Comparison of ENCODE assay signal across 1 cellular context in the genomic region with DNA sequence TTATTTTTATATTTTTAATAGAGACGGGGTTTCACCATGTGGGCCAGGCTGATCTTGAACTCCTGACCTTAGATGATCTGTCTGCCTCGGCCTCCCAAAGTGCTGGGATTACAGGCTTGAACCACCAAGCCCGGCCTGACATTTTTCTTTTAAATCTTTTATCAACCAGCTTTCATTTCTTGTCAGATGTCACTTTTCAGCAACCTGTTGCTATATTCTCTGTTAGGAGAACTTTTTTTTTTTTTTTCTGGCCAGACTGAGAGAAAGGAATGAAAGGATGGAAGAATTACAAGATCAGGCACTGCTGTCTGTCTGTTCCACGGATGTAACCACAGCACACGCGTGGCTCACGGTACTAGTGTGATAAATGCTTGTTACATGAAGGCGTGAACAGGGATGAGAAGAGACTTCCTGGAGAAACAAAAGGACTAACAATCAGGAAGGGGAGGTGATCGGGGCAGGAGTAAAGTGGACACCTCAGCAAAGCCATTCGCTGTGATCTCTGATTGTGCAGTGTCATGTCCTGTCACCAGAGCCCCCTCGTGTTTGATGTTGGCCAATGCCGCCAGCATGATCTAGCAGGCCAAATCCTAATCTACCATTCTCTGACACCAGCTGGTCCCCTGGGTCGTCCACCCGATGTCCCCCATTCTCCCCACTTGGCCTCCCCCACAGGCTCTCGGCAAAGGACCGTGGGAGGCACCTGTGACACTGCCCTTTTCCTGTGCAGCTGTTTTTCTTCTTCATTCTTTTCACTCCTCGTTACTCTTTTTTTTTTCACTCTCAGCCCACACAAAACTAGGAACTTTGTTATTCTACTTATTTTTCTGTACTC.
A peak's percentile ranks its signal among the peaks of the same experiment; 100 is the strongest.
TF ChIP-seq lines count a peak whose summit lies in the region.

No MANE protein-coding gene starts in this region.

TF ChIP-seq in GM12878, 131 proteins besides CTCF, POLR2A, EP300 and RAD21 (continued from another document):
- TF ChIP-seq, protein P1, sequence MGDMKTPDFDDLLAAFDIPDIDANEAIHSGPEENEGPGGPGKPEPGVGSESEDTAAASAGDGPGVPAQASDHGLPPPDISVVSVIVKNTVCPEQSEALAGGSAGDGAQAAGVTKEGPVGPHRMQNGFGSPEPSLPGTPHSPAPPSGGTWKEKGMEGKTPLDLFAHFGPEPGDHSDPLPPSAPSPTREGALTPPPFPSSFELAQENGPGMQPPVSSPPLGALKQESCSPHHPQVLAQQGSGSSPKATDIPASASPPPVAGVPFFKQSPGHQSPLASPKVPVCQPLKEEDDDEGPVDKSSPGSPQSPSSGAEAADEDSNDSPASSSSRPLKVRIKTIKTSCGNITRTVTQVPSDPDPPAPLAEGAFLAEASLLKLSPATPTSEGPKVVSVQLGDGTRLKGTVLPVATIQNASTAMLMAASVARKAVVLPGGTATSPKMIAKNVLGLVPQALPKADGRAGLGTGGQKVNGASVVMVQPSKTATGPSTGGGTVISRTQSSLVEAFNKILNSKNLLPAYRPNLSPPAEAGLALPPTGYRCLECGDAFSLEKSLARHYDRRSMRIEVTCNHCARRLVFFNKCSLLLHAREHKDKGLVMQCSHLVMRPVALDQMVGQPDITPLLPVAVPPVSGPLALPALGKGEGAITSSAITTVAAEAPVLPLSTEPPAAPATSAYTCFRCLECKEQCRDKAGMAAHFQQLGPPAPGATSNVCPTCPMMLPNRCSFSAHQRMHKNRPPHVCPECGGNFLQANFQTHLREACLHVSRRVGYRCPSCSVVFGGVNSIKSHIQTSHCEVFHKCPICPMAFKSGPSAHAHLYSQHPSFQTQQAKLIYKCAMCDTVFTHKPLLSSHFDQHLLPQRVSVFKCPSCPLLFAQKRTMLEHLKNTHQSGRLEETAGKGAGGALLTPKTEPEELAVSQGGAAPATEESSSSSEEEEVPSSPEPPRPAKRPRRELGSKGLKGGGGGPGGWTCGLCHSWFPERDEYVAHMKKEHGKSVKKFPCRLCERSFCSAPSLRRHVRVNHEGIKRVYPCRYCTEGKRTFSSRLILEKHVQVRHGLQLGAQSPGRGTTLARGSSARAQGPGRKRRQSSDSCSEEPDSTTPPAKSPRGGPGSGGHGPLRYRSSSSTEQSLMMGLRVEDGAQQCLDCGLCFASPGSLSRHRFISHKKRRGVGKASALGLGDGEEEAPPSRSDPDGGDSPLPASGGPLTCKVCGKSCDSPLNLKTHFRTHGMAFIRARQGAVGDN (IDR thresholded peaks at IDR 0.05), result peak; percentile 77
- TF ChIP-seq ASH2L (IDR thresholded peaks at IDR 0.05; ENCODE audit: borderline replicate concordance, low read depth), result peak; percentile 24; the same call in 1 of the 2 replicates
- peak; percentile 66; the same call in 1 of the 2 replicates for TF ChIP-seq SMARCA5 (IDR thresholded peaks at IDR 0.05)
- TF ChIP-seq, protein P2, sequence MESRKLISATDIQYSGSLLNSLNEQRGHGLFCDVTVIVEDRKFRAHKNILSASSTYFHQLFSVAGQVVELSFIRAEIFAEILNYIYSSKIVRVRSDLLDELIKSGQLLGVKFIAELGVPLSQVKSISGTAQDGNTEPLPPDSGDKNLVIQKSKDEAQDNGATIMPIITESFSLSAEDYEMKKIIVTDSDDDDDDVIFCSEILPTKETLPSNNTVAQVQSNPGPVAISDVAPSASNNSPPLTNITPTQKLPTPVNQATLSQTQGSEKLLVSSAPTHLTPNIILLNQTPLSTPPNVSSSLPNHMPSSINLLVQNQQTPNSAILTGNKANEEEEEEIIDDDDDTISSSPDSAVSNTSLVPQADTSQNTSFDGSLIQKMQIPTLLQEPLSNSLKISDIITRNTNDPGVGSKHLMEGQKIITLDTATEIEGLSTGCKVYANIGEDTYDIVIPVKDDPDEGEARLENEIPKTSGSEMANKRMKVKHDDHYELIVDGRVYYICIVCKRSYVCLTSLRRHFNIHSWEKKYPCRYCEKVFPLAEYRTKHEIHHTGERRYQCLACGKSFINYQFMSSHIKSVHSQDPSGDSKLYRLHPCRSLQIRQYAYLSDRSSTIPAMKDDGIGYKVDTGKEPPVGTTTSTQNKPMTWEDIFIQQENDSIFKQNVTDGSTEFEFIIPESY (IDR thresholded peaks at IDR 0.05), result 0 out of 2 replicates have a peak, but pooled peaks have one; percentile 46
- TF ChIP-seq, protein P3, sequence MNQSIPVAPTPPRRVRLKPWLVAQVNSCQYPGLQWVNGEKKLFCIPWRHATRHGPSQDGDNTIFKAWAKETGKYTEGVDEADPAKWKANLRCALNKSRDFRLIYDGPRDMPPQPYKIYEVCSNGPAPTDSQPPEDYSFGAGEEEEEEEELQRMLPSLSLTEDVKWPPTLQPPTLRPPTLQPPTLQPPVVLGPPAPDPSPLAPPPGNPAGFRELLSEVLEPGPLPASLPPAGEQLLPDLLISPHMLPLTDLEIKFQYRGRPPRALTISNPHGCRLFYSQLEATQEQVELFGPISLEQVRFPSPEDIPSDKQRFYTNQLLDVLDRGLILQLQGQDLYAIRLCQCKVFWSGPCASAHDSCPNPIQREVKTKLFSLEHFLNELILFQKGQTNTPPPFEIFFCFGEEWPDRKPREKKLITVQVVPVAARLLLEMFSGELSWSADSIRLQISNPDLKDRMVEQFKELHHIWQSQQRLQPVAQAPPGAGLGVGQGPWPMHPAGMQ (IDR thresholded peaks at IDR 0.05; ENCODE audit: borderline replicate concordance), result no peak
- 0 out of 4 replicates have a peak, but pooled peaks of 1 of the 2 experiments have one; percentile 14 for TF ChIP-seq IKZF2 (IDR thresholded peaks at IDR 0.05)
- peak; percentile 95 for TF ChIP-seq BACH1 (IDR thresholded peaks at IDR 0.05; ENCODE audit: borderline replicate concordance)
- peak; percentile 27; the same call in 1 of the 2 replicates for TF ChIP-seq RUNX3 (IDR thresholded peaks at IDR 0.05; ENCODE audit: low read length)
- no peak for TF ChIP-seq RELA (IDR thresholded peaks at IDR 0.05; ENCODE audit: borderline replicate concordance, partially characterized antibody)
- no peak; the same call in 1 of the 2 replicates for TF ChIP-seq POLR2AphosphoS5 (IDR thresholded peaks at IDR 0.05; ENCODE audit: low read length)
- no peak for TF ChIP-seq NR2F1 (conservative IDR thresholded peaks at IDR 0.05)
- TF ChIP-seq SMC3 (IDR thresholded peaks at IDR 0.05; ENCODE audit: borderline replicate concordance, low read length), result peak; percentile 48; the same call in 1 of the 2 replicates
- 0 out of 2 replicates have a peak, but pooled peaks have one; percentile 31 for TF ChIP-seq EED (IDR thresholded peaks at IDR 0.05; ENCODE audit: low read depth)
- 0 out of 2 replicates have a peak, but pooled peaks have one; percentile 13 for TF ChIP-seq TCF12 (IDR thresholded peaks at IDR 0.05; ENCODE audit: low read depth, low read length)
- 0 out of 2 replicates have a peak, but pooled peaks have one; percentile 24 for TF ChIP-seq MTA3 (IDR thresholded peaks at IDR 0.05; ENCODE audit: borderline replicate concordance, low read length)
- TF ChIP-seq IRF4 (IDR thresholded peaks at IDR 0.05; ENCODE audit: low read depth, low read length), result 0 out of 2 replicates have a peak, but pooled peaks have one; percentile 10
- TF ChIP-seq, protein P4, sequence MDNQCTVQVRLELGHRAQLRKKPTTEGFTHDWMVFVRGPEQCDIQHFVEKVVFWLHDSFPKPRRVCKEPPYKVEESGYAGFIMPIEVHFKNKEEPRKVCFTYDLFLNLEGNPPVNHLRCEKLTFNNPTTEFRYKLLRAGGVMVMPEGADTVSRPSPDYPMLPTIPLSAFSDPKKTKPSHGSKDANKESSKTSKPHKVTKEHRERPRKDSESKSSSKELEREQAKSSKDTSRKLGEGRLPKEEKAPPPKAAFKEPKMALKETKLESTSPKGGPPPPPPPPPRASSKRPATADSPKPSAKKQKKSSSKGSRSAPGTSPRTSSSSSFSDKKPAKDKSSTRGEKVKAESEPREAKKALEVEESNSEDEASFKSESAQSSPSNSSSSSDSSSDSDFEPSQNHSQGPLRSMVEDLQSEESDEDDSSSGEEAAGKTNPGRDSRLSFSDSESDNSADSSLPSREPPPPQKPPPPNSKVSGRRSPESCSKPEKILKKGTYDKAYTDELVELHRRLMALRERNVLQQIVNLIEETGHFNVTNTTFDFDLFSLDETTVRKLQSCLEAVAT (IDR thresholded peaks at IDR 0.05), result peak; percentile 81
- TF ChIP-seq, protein P5, sequence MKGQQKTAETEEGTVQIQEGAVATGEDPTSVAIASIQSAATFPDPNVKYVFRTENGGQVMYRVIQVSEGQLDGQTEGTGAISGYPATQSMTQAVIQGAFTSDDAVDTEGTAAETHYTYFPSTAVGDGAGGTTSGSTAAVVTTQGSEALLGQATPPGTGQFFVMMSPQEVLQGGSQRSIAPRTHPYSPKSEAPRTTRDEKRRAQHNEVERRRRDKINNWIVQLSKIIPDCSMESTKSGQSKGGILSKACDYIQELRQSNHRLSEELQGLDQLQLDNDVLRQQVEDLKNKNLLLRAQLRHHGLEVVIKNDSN (IDR thresholded peaks at IDR 0.05; ENCODE audit: borderline replicate concordance, extremely low read length, insufficient read depth, low read depth, low read length), result peak; percentile 7
- 0 out of 2 replicates have a peak, but pooled peaks have one; percentile 29 for TF ChIP-seq NBN (IDR thresholded peaks at IDR 0.05)
- TF ChIP-seq CHD4 (IDR thresholded peaks at IDR 0.05), result no peak
- TF ChIP-seq ZNF384 (IDR thresholded peaks at IDR 0.05; ENCODE audit: borderline replicate concordance, low read depth, low read length), result peak; percentile 13; the same call in 1 of the 2 replicates
- TF ChIP-seq, protein P6, sequence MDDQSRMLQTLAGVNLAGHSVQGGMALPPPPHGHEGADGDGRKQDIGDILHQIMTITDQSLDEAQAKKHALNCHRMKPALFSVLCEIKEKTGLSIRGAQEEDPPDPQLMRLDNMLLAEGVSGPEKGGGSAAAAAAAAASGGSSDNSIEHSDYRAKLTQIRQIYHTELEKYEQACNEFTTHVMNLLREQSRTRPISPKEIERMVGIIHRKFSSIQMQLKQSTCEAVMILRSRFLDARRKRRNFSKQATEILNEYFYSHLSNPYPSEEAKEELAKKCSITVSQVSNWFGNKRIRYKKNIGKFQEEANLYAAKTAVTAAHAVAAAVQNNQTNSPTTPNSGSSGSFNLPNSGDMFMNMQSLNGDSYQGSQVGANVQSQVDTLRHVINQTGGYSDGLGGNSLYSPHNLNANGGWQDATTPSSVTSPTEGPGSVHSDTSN (IDR thresholded peaks at IDR 0.05; ENCODE audit: insufficient replicate concordance, low read depth, low read length), result peak; percentile 37
- TF ChIP-seq, protein P7, sequence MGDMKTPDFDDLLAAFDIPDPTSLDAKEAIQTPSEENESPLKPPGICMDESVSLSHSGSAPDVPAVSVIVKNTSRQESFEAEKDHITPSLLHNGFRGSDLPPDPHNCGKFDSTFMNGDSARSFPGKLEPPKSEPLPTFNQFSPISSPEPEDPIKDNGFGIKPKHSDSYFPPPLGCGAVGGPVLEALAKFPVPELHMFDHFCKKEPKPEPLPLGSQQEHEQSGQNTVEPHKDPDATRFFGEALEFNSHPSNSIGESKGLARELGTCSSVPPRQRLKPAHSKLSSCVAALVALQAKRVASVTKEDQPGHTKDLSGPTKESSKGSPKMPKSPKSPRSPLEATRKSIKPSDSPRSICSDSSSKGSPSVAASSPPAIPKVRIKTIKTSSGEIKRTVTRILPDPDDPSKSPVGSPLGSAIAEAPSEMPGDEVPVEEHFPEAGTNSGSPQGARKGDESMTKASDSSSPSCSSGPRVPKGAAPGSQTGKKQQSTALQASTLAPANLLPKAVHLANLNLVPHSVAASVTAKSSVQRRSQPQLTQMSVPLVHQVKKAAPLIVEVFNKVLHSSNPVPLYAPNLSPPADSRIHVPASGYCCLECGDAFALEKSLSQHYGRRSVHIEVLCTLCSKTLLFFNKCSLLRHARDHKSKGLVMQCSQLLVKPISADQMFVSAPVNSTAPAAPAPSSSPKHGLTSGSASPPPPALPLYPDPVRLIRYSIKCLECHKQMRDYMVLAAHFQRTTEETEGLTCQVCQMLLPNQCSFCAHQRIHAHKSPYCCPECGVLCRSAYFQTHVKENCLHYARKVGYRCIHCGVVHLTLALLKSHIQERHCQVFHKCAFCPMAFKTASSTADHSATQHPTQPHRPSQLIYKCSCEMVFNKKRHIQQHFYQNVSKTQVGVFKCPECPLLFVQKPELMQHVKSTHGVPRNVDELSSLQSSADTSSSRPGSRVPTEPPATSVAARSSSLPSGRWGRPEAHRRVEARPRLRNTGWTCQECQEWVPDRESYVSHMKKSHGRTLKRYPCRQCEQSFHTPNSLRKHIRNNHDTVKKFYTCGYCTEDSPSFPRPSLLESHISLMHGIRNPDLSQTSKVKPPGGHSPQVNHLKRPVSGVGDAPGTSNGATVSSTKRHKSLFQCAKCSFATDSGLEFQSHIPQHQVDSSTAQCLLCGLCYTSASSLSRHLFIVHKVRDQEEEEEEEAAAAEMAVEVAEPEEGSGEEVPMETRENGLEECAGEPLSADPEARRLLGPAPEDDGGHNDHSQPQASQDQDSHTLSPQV (IDR thresholded peaks at IDR 0.05), result no peak
